ENCODE assay signal across 13 cellular contexts in genomic region chr15:20505926-20506658, GRCh38. TPM values are rescaled to one million over a fixed set of nuclear protein-coding genes. Genes with fewer than 3 reads are reported as not detected.
DNase-seq lines count a peak whose midpoint lies in the region; ATAC-seq and TF ChIP-seq lines count a peak whose summit lies in the region.
"Not testable (repeated sequence)": the region's sequence is repeated elsewhere in the genome, so short reads cannot be mapped to it uniquely, and the experiment has no call there.
"Had no signal": no experiment of that assay in that cellular context is flagged by ENCODE, and none has a peak within 500 bp of the region (broad histone marks: within the 10 kb centered on the region; RNA-seq: fewer than 3 reads in every experiment).

No MANE protein-coding gene starts in this region.

- H3K36me3 ChIP-seq in GM06990 (ENCODE audit: control insufficient read depth, insufficient read depth, low read length) = not testable (repeated sequence)

- H3K36me3 Mint-ChIP-seq in activated CD4-positive, alpha-beta T cell treated with anti-CD3 and anti-CD28 coated beads, Interleukin-2, amount 10 ng/mL, durations not matched to agents 24 days and 14 days (ENCODE audit: low read depth); memory B cell: not testable (repeated sequence)

- H3K9me3 Mint-ChIP-seq in activated CD4-positive, alpha-beta T cell treated with anti-CD3 and anti-CD28 coated beads, Interleukin-2, amount 10 ng/mL, durations not matched to agents 24 days and 14 days; memory B cell: not testable (repeated sequence)

- H3K4me1 Mint-ChIP-seq in activated CD4-positive, alpha-beta T cell treated with anti-CD3 and anti-CD28 coated beads, Interleukin-2, amount 10 ng/mL, durations not matched to agents 24 days and 14 days; memory B cell: not testable (repeated sequence)

- H3K27ac Mint-ChIP-seq in activated CD4-positive, alpha-beta T cell treated with anti-CD3 and anti-CD28 coated beads, Interleukin-2, amount 10 ng/mL, durations not matched to agents 24 days and 14 days; memory B cell: not testable (repeated sequence)

- ATAC-seq in HG03139 (IDR thresholded peaks at IDR 0.05; ENCODE audit: unreplicated experiment) = peak; percentile 75
- ATAC-seq in memory B cell (ENCODE audit: low read depth) = not testable (repeated sequence)

- H3K4me3 ChIP-seq in GM06990 (replicated peaks; ENCODE audit: low read depth, low read length) (peak overlapping the region; percentile 38), fibroblast of villous mesenchyme (ENCODE audit: low read depth, low read length) (peak overlapping the region; percentile 42)

- TF ChIP-seq CTCF in GM06990 (IDR thresholded peaks at IDR 0.05; ENCODE audit: insufficient read depth, low read length, poor library complexity, severe bottlenecking); fibroblast of villous mesenchyme (IDR thresholded peaks at IDR 0.05; ENCODE audit: insufficient read depth, low read depth, low read length): not testable (repeated sequence)

- DNase-seq in GM06990 (ENCODE audit: extremely low read depth, insufficient read length); fibroblast of villous mesenchyme (ENCODE audit: low read depth); memory B cell (ENCODE audit: low spot score in 2 of 2): not testable (repeated sequence)
- peak; percentile 74 for DNase-seq in activated CD4-positive, alpha-beta T cell treated with anti-CD3 and anti-CD28 coated beads, Interleukin-2, amount 10 ng/mL, durations not matched to agents 24 days and 14 days
- DNase-seq in activated effector memory CD4-positive, alpha-beta T cell treated with anti-CD3 and anti-CD28 coated beads, Interleukin-2, amount 50 U/mL, for 16 hours = peak; percentile 63
- peak; percentile 5 for DNase-seq in stimulated activated CD4-positive, alpha-beta T cell treated with anti-CD3 and anti-CD28 coated beads, Interleukin-4, amount 100 ng/mL, for 1 hour

- not testable (repeated sequence) for H3K27me3 Mint-ChIP-seq in activated CD4-positive, alpha-beta T cell treated with anti-CD3 and anti-CD28 coated beads, Interleukin-2, amount 10 ng/mL, durations not matched to agents 24 days and 14 days; memory B cell

- not testable (repeated sequence) for H3K4me3 Mint-ChIP-seq in activated CD4-positive, alpha-beta T cell treated with anti-CD3 and anti-CD28 coated beads, Interleukin-2, amount 10 ng/mL, durations not matched to agents 24 days and 14 days
- peak overlapping the region; percentile 67 for H3K4me3 Mint-ChIP-seq in memory B cell

- H3K27me3 ChIP-seq in GM06990 (replicated peaks; ENCODE audit: control insufficient read depth, insufficient read depth, low read length) = not testable (repeated sequence)

- intact Hi-C loops in activated CD4-positive, alpha-beta T cell treated with anti-CD3 and anti-CD28 coated beads, Interleukin-2, amount 10 ng/mL, durations not matched to agents 24 days and 14 days (cut with micrococcal nuclease) = not testable (repeated sequence)

RNA-seq across cellular contexts. Expression of gene GOLGA6L6, which starts 35.5 kb away (rescaled TPM):
- total RNA-seq in activated CD4-positive, alpha-beta T cell treated with anti-CD3 and anti-CD28 coated beads, Interleukin-2, amount 10 ng/mL, durations not matched to agents 24 days and 14 days = not detected in 2 replicates
- not detected in 2 replicates for total RNA-seq in fibroblast of villous mesenchyme
- total RNA-seq: A673; Calu3; CD8-positive, alpha-beta T cell; H1; H9; IMR-90 had no signal
